Comparison of ENCODE assay signal across 1 cellular context in the genomic region with DNA sequence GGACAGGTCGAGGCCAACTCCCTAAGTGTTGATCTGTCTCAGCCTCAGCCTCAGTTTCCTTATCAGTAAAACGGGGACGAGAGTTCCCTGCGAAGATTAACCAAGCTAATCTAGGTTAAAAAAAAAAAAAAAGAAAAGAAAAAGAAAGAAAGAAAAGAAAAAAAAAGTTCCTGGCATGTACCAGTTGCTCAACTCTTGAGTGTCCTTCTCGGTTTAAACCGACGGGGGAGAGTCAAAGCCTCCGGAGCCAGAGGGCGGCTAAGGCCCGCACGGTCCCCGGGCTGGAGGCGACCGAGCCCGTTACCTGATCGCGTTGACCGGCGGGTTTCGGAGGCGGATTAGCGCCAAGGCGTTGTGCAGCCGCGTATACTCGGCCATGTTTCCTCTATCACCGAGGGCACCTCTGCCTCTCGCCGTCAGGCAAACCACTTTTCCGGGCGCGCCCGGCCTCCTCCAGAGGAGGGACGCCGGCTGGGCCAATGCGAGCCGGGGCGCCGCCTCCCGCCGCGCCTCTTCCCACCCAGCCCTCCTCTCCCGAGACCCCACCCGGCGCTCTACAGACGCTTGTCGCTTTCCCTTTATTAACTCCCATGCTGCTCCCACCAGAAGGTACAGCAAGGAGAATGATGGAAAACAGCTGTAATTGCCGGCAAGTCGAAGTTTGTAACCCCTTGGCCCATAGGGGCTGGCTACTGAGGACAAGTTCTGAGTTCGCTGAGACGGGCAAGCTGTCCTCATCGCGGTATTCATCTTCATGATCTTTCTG.
A peak's percentile ranks its signal among the peaks of the same experiment; 100 is the strongest.
TF ChIP-seq lines count a peak whose summit lies in the region.

A gene (minus strand): TSS at position 405 of the 766 bp plus-strand sequence. CDS start 27 bp downstream, at position 378.

TF ChIP-seq in HepG2, 621 proteins besides CTCF, POLR2A, EP300 and RAD21 (continued from another document and continues in another):
- TF ChIP-seq, protein P1, sequence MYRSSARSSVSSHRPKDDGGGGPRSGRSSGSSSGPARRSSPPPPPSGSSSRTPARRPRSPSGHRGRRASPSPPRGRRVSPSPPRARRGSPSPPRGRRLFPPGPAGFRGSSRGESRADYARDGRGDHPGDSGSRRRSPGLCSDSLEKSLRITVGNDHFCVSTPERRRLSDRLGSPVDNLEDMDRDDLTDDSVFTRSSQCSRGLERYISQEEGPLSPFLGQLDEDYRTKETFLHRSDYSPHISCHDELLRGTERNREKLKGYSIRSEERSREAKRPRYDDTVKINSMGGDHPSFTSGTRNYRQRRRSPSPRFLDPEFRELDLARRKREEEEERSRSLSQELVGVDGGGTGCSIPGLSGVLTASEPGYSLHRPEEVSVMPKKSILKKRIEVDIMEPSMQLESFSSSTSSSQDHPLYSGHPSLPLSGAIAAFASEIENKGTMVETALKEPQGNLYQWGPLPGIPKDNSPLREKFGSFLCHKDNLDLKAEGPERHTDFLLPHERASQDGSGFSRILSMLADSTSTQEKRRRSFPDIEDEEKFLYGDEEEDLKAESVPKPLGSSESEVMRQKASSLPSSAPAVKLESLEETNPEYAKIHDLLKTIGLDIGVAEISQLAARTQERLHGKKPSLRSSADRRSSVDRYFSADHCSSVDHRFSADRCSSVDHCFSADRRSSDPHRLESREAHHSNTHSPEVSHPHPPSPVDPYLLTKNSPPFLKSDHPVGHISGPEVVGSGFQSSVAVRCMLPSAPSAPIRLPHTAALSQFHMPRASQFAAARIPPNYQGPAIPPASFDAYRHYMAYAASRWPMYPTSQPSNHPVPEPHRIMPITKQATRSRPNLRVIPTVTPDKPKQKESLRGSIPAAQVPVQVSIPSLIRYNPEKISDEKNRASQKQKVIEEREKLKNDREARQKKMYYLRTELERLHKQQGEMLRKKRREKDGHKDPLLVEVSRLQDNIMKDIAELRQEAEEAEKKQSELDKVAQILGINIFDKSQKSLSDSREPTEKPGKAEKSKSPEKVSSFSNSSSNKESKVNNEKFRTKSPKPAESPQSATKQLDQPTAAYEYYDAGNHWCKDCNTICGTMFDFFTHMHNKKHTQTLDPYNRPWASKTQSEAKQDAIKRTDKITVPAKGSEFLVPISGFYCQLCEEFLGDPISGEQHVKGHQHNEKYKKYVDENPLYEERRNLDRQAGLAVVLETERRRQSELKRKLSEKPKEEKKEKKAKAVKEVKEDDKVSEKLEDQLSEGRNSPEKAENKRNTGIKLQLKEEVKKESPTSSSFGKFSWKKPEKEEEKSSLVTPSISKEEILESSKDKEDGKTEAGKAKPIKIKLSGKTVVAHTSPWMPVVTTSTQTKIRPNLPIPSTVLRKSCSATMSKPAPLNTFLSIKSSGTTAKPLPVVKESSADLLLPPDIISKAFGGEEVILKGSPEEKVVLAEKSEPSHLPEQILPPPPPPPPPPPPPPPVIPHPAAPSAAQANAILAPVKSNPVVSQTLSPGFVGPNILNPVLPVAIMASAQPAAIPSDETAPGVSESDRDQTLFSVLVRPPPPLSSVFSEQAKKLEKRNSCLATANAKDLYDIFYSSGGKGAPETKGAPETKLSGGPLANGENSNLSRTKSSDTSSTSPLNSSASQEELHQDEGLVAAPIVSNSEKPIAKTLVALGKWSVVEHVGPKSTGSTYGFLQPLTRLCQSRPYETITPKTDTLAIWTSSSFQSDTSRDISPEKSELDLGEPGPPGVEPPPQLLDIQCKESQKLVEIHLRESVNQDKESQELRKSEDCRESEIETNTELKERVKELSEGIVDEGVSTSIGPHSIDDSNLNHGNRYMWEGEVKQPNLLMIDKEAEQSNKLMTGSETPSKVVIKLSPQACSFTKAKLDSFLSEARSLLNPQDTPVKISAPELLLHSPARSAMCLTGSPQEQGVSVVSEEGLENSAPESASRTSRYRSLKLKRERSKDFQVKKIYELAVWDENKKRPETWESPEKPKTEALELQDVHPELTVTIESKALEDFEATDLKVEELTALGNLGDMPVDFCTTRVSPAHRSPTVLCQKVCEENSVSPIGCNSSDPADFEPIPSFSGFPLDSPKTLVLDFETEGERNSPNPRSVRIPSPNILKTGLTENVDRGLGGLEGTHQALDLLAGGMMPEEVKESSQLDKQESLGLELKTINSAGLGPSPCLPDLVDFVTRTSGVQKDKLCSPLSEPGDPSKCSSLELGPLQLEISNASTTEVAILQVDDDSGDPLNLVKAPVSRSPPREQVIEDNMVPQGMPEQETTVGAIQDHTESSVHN (CRISPR knock-in tag; IDR thresholded peaks at IDR 0.05) = 0 out of 2 replicates have a peak, but pooled peaks have one; percentile 63
- no peak for TF ChIP-seq ZNF12 (CRISPR knock-in tag; IDR thresholded peaks at IDR 0.05)
- TF ChIP-seq ZNF841 (CRISPR knock-in tag; IDR thresholded peaks at IDR 0.05; ENCODE audit: borderline replicate concordance) = no peak
- peak; percentile 43; the same call in 1 of the 2 replicates for TF ChIP-seq ZNF598 (CRISPR knock-in tag; IDR thresholded peaks at IDR 0.05; ENCODE audit: borderline replicate concordance)
- TF ChIP-seq, protein P2, sequence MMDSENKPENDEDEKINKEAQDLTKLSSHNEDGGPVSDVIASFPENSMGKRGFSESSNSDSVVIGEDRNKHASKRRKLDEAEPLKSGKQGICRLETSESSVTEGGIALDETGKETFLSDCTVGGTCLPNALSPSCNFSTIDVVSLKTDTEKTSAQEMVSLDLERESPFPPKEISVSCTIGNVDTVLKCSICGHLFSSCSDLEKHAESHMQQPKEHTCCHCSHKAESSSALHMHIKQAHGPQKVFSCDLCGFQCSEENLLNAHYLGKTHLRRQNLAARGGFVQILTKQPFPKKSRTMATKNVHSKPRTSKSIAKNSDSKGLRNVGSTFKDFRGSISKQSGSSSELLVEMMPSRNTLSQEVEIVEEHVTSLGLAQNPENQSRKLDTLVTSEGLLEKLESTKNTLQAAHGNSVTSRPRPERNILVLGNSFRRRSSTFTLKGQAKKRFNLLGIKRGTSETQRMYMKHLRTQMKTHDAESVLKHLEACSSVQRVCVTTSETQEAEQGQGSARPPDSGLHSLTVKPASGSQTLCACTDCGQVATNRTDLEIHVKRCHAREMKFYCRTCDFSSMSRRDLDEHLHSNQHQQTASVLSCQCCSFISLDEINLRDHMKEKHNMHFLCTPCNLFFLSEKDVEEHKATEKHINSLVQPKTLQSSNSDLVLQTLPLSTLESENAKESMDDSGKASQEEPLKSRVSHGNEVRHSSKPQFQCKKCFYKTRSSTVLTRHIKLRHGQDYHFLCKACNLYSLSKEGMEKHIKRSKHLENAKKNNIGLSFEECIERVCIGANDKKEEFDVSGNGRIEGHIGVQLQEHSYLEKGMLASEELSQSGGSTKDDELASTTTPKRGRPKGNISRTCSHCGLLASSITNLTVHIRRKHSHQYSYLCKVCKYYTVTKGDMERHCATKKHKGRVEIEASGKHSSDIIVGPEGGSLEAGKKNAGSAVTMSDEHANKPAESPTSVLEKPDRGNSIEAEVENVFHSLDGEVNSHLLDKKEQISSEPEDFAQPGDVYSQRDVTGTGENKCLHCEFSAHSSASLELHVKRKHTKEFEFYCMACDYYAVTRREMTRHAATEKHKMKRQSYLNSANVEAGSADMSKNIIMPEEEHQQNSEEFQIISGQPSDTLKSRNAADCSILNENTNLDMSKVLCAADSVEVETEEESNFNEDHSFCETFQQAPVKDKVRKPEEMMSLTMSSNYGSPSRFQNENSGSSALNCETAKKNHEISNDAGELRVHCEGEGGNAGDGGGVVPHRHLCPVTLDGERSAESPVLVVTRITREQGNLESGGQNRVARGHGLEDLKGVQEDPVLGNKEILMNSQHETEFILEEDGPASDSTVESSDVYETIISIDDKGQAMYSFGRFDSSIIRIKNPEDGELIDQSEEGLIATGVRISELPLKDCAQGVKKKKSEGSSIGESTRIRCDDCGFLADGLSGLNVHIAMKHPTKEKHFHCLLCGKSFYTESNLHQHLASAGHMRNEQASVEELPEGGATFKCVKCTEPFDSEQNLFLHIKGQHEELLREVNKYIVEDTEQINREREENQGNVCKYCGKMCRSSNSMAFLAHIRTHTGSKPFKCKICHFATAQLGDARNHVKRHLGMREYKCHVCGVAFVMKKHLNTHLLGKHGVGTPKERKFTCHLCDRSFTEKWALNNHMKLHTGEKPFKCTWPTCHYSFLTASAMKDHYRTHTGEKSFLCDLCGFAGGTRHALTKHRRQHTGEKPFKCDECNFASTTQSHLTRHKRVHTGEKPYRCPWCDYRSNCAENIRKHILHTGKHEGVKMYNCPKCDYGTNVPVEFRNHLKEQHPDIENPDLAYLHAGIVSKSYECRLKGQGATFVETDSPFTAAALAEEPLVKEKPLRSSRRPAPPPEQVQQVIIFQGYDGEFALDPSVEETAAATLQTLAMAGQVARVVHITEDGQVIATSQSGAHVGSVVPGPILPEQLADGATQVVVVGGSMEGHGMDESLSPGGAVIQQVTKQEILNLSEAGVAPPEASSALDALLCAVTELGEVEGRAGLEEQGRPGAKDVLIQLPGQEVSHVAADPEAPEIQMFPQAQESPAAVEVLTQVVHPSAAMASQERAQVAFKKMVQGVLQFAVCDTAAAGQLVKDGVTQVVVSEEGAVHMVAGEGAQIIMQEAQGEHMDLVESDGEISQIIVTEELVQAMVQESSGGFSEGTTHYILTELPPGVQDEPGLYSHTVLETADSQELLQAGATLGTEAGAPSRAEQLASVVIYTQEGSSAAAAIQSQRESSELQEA (CRISPR knock-in tag; IDR thresholded peaks at IDR 0.05; ENCODE audit: not compliant biosample characterization) = no peak
- TF ChIP-seq, protein P3, sequence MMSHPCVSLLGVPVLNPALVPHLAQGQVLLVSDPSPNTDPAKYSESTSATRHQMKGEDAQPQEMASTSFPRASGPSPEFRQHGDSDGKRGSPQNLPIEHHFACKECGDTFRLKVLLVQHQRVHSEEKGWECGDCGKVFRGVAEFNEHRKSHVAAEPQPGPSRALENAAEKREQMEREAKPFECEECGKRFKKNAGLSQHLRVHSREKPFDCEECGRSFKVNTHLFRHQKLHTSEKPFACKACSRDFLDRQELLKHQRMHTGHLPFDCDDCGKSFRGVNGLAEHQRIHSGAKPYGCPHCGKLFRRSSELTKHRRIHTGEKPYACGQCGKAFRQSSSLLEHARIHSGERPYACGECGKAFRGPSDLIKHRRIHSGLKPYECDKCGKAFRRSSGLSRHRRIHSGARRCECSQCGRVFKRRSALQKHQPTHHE (CRISPR knock-in tag; IDR thresholded peaks at IDR 0.05; ENCODE audit: borderline replicate concordance) = peak; percentile 49; the same call in 1 of the 2 replicates
- TF ChIP-seq, protein P4, sequence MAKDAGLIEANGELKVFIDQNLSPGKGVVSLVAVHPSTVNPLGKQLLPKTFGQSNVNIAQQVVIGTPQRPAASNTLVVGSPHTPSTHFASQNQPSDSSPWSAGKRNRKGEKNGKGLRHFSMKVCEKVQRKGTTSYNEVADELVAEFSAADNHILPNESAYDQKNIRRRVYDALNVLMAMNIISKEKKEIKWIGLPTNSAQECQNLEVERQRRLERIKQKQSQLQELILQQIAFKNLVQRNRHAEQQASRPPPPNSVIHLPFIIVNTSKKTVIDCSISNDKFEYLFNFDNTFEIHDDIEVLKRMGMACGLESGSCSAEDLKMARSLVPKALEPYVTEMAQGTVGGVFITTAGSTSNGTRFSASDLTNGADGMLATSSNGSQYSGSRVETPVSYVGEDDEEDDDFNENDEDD (CRISPR knock-in tag; IDR thresholded peaks at IDR 0.05; ENCODE audit: borderline replicate concordance) = peak; percentile 42; the same call in 1 of the 2 replicates
- 0 out of 2 replicates have a peak, but pooled peaks have one; percentile 18 for TF ChIP-seq ZNF792 (CRISPR knock-in tag; IDR thresholded peaks at IDR 0.05)
- no peak for TF ChIP-seq ZBTB21 (CRISPR knock-in tag; IDR thresholded peaks at IDR 0.05)
- peak; percentile 57; the same call in 1 of the 2 replicates for TF ChIP-seq NCOA1 (CRISPR knock-in tag; IDR thresholded peaks at IDR 0.05)
- TF ChIP-seq SIX4 (CRISPR knock-in tag; IDR thresholded peaks at IDR 0.05) = no peak
- TF ChIP-seq, protein P5, sequence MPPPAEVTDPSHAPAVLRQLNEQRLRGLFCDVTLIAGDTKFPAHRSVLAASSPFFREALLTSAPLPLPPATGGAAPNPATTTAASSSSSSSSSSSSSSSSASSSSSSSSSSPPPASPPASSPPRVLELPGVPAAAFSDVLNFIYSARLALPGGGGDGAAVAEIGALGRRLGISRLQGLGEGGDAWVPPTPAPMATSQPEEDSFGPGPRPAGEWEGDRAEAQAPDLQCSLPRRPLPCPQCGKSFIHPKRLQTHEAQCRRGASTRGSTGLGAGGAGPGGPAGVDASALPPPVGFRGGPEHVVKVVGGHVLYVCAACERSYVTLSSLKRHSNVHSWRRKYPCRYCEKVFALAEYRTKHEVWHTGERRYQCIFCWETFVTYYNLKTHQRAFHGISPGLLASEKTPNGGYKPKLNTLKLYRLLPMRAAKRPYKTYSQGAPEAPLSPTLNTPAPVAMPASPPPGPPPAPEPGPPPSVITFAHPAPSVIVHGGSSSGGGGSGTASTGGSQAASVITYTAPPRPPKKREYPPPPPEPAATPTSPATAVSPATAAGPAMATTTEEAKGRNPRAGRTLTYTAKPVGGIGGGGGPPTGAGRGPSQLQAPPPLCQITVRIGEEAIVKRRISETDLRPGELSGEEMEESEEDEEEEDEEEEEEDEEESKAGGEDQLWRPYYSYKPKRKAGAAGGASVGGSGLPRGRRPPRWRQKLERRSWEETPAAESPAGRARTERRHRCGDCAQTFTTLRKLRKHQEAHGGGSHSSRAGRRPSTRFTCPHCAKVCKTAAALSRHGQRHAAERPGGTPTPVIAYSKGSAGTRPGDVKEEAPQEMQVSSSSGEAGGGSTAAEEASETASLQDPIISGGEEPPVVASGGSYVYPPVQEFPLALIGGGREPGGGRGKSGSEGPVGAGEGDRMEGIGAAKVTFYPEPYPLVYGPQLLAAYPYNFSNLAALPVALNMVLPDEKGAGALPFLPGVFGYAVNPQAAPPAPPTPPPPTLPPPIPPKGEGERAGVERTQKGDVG (CRISPR knock-in tag; IDR thresholded peaks at IDR 0.05; ENCODE audit: borderline replicate concordance) = no peak
- TF ChIP-seq, protein P6, sequence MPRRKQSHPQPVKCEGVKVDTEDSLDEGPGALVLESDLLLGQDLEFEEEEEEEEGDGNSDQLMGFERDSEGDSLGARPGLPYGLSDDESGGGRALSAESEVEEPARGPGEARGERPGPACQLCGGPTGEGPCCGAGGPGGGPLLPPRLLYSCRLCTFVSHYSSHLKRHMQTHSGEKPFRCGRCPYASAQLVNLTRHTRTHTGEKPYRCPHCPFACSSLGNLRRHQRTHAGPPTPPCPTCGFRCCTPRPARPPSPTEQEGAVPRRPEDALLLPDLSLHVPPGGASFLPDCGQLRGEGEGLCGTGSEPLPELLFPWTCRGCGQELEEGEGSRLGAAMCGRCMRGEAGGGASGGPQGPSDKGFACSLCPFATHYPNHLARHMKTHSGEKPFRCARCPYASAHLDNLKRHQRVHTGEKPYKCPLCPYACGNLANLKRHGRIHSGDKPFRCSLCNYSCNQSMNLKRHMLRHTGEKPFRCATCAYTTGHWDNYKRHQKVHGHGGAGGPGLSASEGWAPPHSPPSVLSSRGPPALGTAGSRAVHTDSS (CRISPR knock-in tag; conservative IDR thresholded peaks at IDR 0.05) = no peak
- TF ChIP-seq, protein P7, sequence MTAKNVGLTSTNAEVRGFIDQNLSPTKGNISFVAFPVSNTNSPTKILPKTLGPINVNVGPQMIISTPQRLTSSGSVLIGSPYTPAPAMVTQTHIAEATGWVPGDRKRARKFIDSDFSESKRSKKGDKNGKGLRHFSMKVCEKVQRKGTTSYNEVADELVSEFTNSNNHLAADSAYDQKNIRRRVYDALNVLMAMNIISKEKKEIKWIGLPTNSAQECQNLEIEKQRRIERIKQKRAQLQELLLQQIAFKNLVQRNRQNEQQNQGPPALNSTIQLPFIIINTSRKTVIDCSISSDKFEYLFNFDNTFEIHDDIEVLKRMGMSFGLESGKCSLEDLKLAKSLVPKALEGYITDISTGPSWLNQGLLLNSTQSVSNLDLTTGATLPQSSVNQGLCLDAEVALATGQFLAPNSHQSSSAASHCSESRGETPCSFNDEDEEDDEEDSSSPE (CRISPR knock-in tag; IDR thresholded peaks at IDR 0.05) = peak; percentile 67; the same call in 1 of the 2 replicates
- peak; percentile 57; the same call in 1 of the 2 replicates for TF ChIP-seq GATA4 (IDR thresholded peaks at IDR 0.05; ENCODE audit: borderline replicate concordance, low read depth)
- TF ChIP-seq AHR (CRISPR knock-in tag; IDR thresholded peaks at IDR 0.05) = 0 out of 2 replicates have a peak, but pooled peaks have one; percentile 48
- TF ChIP-seq XBP1 (CRISPR knock-in tag; IDR thresholded peaks at IDR 0.05) = no peak
- no peak for TF ChIP-seq EZH2 (conservative IDR thresholded peaks at IDR 0.05; ENCODE audit: low read depth, low read length)
- TF ChIP-seq ZNF644 (CRISPR knock-in tag; IDR thresholded peaks at IDR 0.05; ENCODE audit: low read depth) = no peak
